In genomic region chr19:58406818-58407657, GRCh38 we compare ENCODE assay signal across 8 cellular contexts. TPM values are rescaled to one million over a fixed set of nuclear protein-coding genes. Genes with fewer than 3 reads are reported as not detected.
DNase-seq lines count a peak whose midpoint lies in the region; ATAC-seq, FAIRE-seq and TF ChIP-seq lines count a peak whose summit lies in the region.

No MANE protein-coding gene starts in this region.

- no peak for FAIRE-seq in keratinocyte (lab: Jason Lieb, UNC)

- peaks cover 36% of the 10 kb centered on the region for H3K79me2 ChIP-seq in keratinocyte (ENCODE audit: control insufficient read depth, insufficient read depth, low read length)

- peaks cover 0 to 6% (median 0%) of the 10 kb centered on the region in 9 donors for H3K36me3 ChIP-seq in heart right ventricle
- peaks cover 0 to 2% of the 10 kb centered on the region in 2 experiments for H3K36me3 ChIP-seq in keratinocyte (ENCODE audit: control insufficient read depth in 2 of 2, extremely low read depth in 1 of 2, insufficient read depth in 2 of 2, low read length in 2 of 2)
- no peaks in the 10 kb centered on the region for H3K36me3 ChIP-seq in vagina

- peaks cover 4% of the 10 kb centered on the region for H3K9me1 ChIP-seq in keratinocyte (ENCODE audit: control insufficient read depth, extremely low read depth, insufficient read depth, low read length)

- H3K9me3 ChIP-seq in heart right ventricle (no peaks in the 10 kb centered on the region), keratinocyte (ENCODE audit: control insufficient read depth, low read depth, low read length) (no peaks in the 10 kb centered on the region), vagina (no peaks in the 10 kb centered on the region)

- dilution Hi-C loops in keratinocyte (cut with MboI; ENCODE audit: extremely low pct_ligation_motif_present, low sequenced_read_pairs) = no loop called here

- ATAC-seq in heart right ventricle (no peak), GM18858 (IDR thresholded peaks at IDR 0.05; ENCODE audit: unreplicated experiment) (no peak), left colon (no peak), HG02840 (IDR thresholded peaks at IDR 0.05; ENCODE audit: low FRiP score, unreplicated experiment) (no peak)
- ATAC-seq in activated T-cell treated with anti-CD3 and anti-CD28 coated beads, Interleukin-2, amount 50 U/mL, for 4 hours = no peak

- H3K27me3 Mint-ChIP-seq in activated T-cell treated with anti-CD3 and anti-CD28 coated beads, Interleukin-2, amount 50 U/mL, for 4 hours (ENCODE audit: low read depth) = no peaks in the 10 kb centered on the region

- 69 to 70% methylated on average over 10 of the region's 10 CpGs for WGBS in heart right ventricle, 2 donors

- peak overlapping the region; percentile 99 for H3K4me2 ChIP-seq in keratinocyte (ENCODE audit: control insufficient read depth, extremely low read depth, insufficient read depth, low read depth, low read length)

- peak overlapping the region; percentile 91 for H3K9ac ChIP-seq in keratinocyte (ENCODE audit: control insufficient read depth, extremely low read depth, insufficient read depth, low read length)

- peak overlapping the region; percentile 88 for H3K4me3 Mint-ChIP-seq in activated T-cell treated with anti-CD3 and anti-CD28 coated beads, Interleukin-2, amount 50 U/mL, for 4 hours

- no peaks in the 10 kb centered on the region for H3K36me3 Mint-ChIP-seq in activated T-cell treated with anti-CD3 and anti-CD28 coated beads, Interleukin-2, amount 50 U/mL, for 4 hours (ENCODE audit: insufficient read depth)

- no peak overlapping the region for H2AFZ ChIP-seq in keratinocyte (ENCODE audit: control insufficient read depth, low read length)

- no peaks in the 10 kb centered on the region for H3K9me3 Mint-ChIP-seq in activated T-cell treated with anti-CD3 and anti-CD28 coated beads, Interleukin-2, amount 50 U/mL, for 4 hours

- no peak for TF ChIP-seq POLR2A in vagina (IDR thresholded peaks at IDR 0.05)

- H3K27me3 ChIP-seq in heart right ventricle (no peaks in the 10 kb centered on the region), keratinocyte (ENCODE audit: control insufficient read depth, extremely low read depth, insufficient read depth, low read length) (no peaks in the 10 kb centered on the region), vagina (no peaks in the 10 kb centered on the region)

- H3K4me1 Mint-ChIP-seq in activated T-cell treated with anti-CD3 and anti-CD28 coated beads, Interleukin-2, amount 50 U/mL, for 4 hours (ENCODE audit: low read depth) = peaks cover 26% of the 10 kb centered on the region

- H3K4me1 ChIP-seq in heart right ventricle (peaks cover 5 to 34% (median 27%) of the 10 kb centered on the region in 9 donors), keratinocyte (ENCODE audit: control insufficient read depth, extremely low read depth, insufficient read depth, low read length) (peaks cover 24% of the 10 kb centered on the region), vagina (peaks cover 29% of the 10 kb centered on the region)

- DNase-seq in heart right ventricle = no peak
- no peak for DNase-seq in cardiac septum (ENCODE audit: low spot score)
- DNase-seq in activated T-cell treated with anti-CD3 and anti-CD28 coated beads, Interleukin-2, amount 50 U/mL, for 4 hours = no peak
- no peak for DNase-seq in keratinocyte (ENCODE audit: low read depth, low spot score)
- DNase-seq in vagina (ENCODE audit: extremely low spot score in 2 of 2) = no peak
- DNase-seq in left colon = no peak

- peak overlapping the region in 6 of 10 donors; percentile 90 to 94 (median 92) for H3K27ac ChIP-seq in heart right ventricle
- peak overlapping the region; percentile 87 for H3K27ac ChIP-seq in keratinocyte (ENCODE audit: control insufficient read depth, insufficient read depth, low read length)
- peak overlapping the region; percentile 82 for H3K27ac ChIP-seq in vagina

- TF ChIP-seq CTCF in heart right ventricle (IDR thresholded peaks at IDR 0.05) (peak in 6 of 9 donors; percentile 8 to 38 (median 26)), keratinocyte (optimal IDR thresholded peaks at IDR 0.05 in 1 of 3, IDR thresholded peaks at IDR 0.05 in 1 of 3, conservative IDR thresholded peaks at IDR 0.05 in 1 of 3; ENCODE audit: extremely low read depth in 1 of 3, insufficient read depth in 2 of 3, low read length in 3 of 3) (peak; percentile 38 to 58 (median 53)), vagina (IDR thresholded peaks at IDR 0.05) (no peak)

- H4K20me1 ChIP-seq in keratinocyte (ENCODE audit: control insufficient read depth, extremely low read depth, insufficient read depth, low read length) = no peaks in the 10 kb centered on the region

- intact Hi-C loops in heart right ventricle (cut with DNase I) = no loop called here
- intact Hi-C loops in cardiac septum (cut with DNase I) = no loop called here
- intact Hi-C loops in vagina (cut with DNase I) = no loop called here
- intact Hi-C loops in left colon (cut with DNase I, micrococcal nuclease) = no loop called here

- H3K4me3 ChIP-seq in heart right ventricle (peak overlapping the region in 8 of 10 donors; percentile 79 to 100 (median 90)), keratinocyte (ENCODE audit: control insufficient read depth in 2 of 3, extremely low read depth in 1 of 3, insufficient read depth in 2 of 3, low read depth in 1 of 3, low read length in 3 of 3) (peak overlapping the region; percentile 91 to 93 (median 93)), vagina (peak overlapping the region; percentile 63 to 84)

RNA-seq across cellular contexts. Expression of gene ZNF584, which starts 1.4 kb away (rescaled TPM):
- total RNA-seq in heart right ventricle (10 to 100 TPM; 12.7 to 20.4 (median 17.6) TPM), cardiac septum (19.8 TPM), vagina (16.7 TPM), left colon (1 to 10 TPM; 7.8 to 7.9 TPM)
- polyA plus RNA-seq in heart right ventricle (10 to 100 TPM in 1 of 2 donors, 1 to 10 TPM in 1; 6.5 to 15.9 TPM), keratinocyte (12.2 to 15.5 TPM (median 12.9 TPM) in 3 replicates)
- 10 to 100 TPM; 17.8 to 20.5 (median 20.3) TPM for total RNA-seq in activated T-cell treated with anti-CD3 and anti-CD28 coated beads, Interleukin-2, amount 50 U/mL, for 4 hours
- polyA plus RNA-seq in keratinocyte (2011; ENCODE audit: low read depth) = 8.2 TPM
- polyA plus RNA-seq in keratinocyte (2011; cell fraction: cytosol; rRNA removed) = 11.7 and 12.9 TPM in 2 replicates
- 14.9 and 18.8 TPM in 2 replicates for polyA plus RNA-seq in keratinocyte (2011; cell fraction: nucleus; rRNA removed)
- polyA plus RNA-seq in keratinocyte (2012; ENCODE audit: low replicate concordance) = 9.0 and 11.5 TPM in 2 replicates
- 13.8 to 17.3 TPM (median 15.1 TPM) in 3 replicates for polyA minus RNA-seq in keratinocyte
- 15.0 TPM for polyA minus RNA-seq in keratinocyte (2011; cell fraction: cytosol; rRNA and poly(A)+ RNA removed)
- polyA minus RNA-seq in keratinocyte (2011; cell fraction: nucleus; rRNA and poly(A)+ RNA removed) = 11.8 and 15.0 TPM in 2 replicates

RNA-seq across cellular contexts. Expression of gene RNF225, which starts 11.6 kb away (rescaled TPM):
- total RNA-seq in heart right ventricle = not detected
- polyA plus RNA-seq in heart right ventricle = not detected
- total RNA-seq in cardiac septum = not detected
- total RNA-seq in activated T-cell treated with anti-CD3 and anti-CD28 coated beads, Interleukin-2, amount 50 U/mL, for 4 hours = 1 to 10 TPM; 2.5 to 3.2 (median 2.5) TPM
- 0.06 TPM in 1 of 3 replicates, not detected in the others for polyA plus RNA-seq in keratinocyte
- 0.27 TPM for polyA plus RNA-seq in keratinocyte (2011; ENCODE audit: low read depth)
- polyA plus RNA-seq in keratinocyte (2011; cell fraction: cytosol; rRNA removed) = 0.16 TPM in 1 of 2 replicates, not detected in the other
- polyA plus RNA-seq in keratinocyte (2011; cell fraction: nucleus; rRNA removed) = 0.20 TPM in 1 of 2 replicates, not detected in the other
- 1.6 TPM in 1 of 2 replicates, not detected in the other for polyA plus RNA-seq in keratinocyte (2012; ENCODE audit: low replicate concordance)
- 0.46 TPM in 1 of 3 replicates, not detected in the others for polyA minus RNA-seq in keratinocyte
- 2.9 TPM for polyA minus RNA-seq in keratinocyte (2011; cell fraction: cytosol; rRNA and poly(A)+ RNA removed)
- 0.62 and 0.84 TPM in 2 replicates for polyA minus RNA-seq in keratinocyte (2011; cell fraction: nucleus; rRNA and poly(A)+ RNA removed)
- total RNA-seq in vagina = 0.98 TPM
- not detected for total RNA-seq in left colon

RNA-seq across cellular contexts. Expression of gene RPS5, which starts 20.0 kb away (rescaled TPM):
- total RNA-seq in heart right ventricle (100 to 1,000 TPM; 360 to 610 (median 413) TPM), cardiac septum (394 TPM), vagina (1,974 TPM), left colon (100 to 1,000 TPM; 600 to 683 TPM)
- polyA plus RNA-seq in heart right ventricle (1,000 to 10,000 TPM in 1 of 2 donors, 100 to 1,000 TPM in 1; 430 to 2,053 TPM), keratinocyte (1,865 to 3,107 TPM (median 2,056 TPM) in 3 replicates)
- 1,000 to 10,000 TPM; 2,106 to 2,287 (median 2,120) TPM for total RNA-seq in activated T-cell treated with anti-CD3 and anti-CD28 coated beads, Interleukin-2, amount 50 U/mL, for 4 hours
- 1,229 TPM for polyA plus RNA-seq in keratinocyte (2011; ENCODE audit: low read depth)
- polyA plus RNA-seq in keratinocyte (2011; cell fraction: cytosol; rRNA removed) = 1,839 and 2,734 TPM in 2 replicates
- 593 and 706 TPM in 2 replicates for polyA plus RNA-seq in keratinocyte (2011; cell fraction: nucleus; rRNA removed)
- polyA plus RNA-seq in keratinocyte (2012; ENCODE audit: low replicate concordance) = 1,608 and 1,832 TPM in 2 replicates
- 1,723 to 3,071 TPM (median 2,205 TPM) in 3 replicates for polyA minus RNA-seq in keratinocyte
- 1,152 TPM for polyA minus RNA-seq in keratinocyte (2011; cell fraction: cytosol; rRNA and poly(A)+ RNA removed)
- 275 and 289 TPM in 2 replicates for polyA minus RNA-seq in keratinocyte (2011; cell fraction: nucleus; rRNA and poly(A)+ RNA removed)

RNA-seq across cellular contexts. Expression of gene ZNF837, which starts 26.2 kb away (rescaled TPM):
- under 1 TPM; 0.11 to 0.90 (median 0.41) TPM for total RNA-seq in heart right ventricle
- under 1 TPM; 0.36 to 0.88 TPM for polyA plus RNA-seq in heart right ventricle
- total RNA-seq in cardiac septum = 0.54 TPM
- total RNA-seq in activated T-cell treated with anti-CD3 and anti-CD28 coated beads, Interleukin-2, amount 50 U/mL, for 4 hours = 1 to 10 TPM; 1.2 to 2.1 (median 1.8) TPM
- 0.29 to 1.0 TPM (median 0.39 TPM) in 3 replicates for polyA plus RNA-seq in keratinocyte
- 0.17 TPM for polyA plus RNA-seq in keratinocyte (2011; ENCODE audit: low read depth)
- 0.33 and 1.3 TPM in 2 replicates for polyA plus RNA-seq in keratinocyte (2011; cell fraction: cytosol; rRNA removed)
- polyA plus RNA-seq in keratinocyte (2011; cell fraction: nucleus; rRNA removed) = 0.43 and 1.1 TPM in 2 replicates
- 0.73 and 0.99 TPM in 2 replicates for polyA plus RNA-seq in keratinocyte (2012; ENCODE audit: low replicate concordance)
- polyA minus RNA-seq in keratinocyte = 0.16 TPM in 2 of 3 replicates, not detected in the other
- polyA minus RNA-seq in keratinocyte (2011; cell fraction: cytosol; rRNA and poly(A)+ RNA removed) = 2.3 TPM
- 0.62 and 0.74 TPM in 2 replicates for polyA minus RNA-seq in keratinocyte (2011; cell fraction: nucleus; rRNA and poly(A)+ RNA removed)
- 1.2 TPM for total RNA-seq in vagina
- total RNA-seq in left colon = 1 to 10 TPM; 2.4 to 2.5 TPM

RNA-seq across cellular contexts. Expression of gene ZNF132, which starts 32.9 kb away (rescaled TPM):
- total RNA-seq in heart right ventricle = 1 to 10 TPM; 3.6 to 6.7 (median 5.1) TPM
- 1 to 10 TPM; 1.1 to 1.3 TPM for polyA plus RNA-seq in heart right ventricle
- 5.4 TPM for total RNA-seq in cardiac septum
- 1 to 10 TPM; 1.0 to 1.8 (median 1.8) TPM for total RNA-seq in activated T-cell treated with anti-CD3 and anti-CD28 coated beads, Interleukin-2, amount 50 U/mL, for 4 hours
- 1.5 to 2.1 TPM (median 1.6 TPM) in 3 replicates for polyA plus RNA-seq in keratinocyte
- polyA plus RNA-seq in keratinocyte (2011; ENCODE audit: low read depth) = 0.25 TPM
- 0.48 and 0.95 TPM in 2 replicates for polyA plus RNA-seq in keratinocyte (2011; cell fraction: cytosol; rRNA removed)
- 2.1 and 2.2 TPM in 2 replicates for polyA plus RNA-seq in keratinocyte (2011; cell fraction: nucleus; rRNA removed)
- polyA plus RNA-seq in keratinocyte (2012; ENCODE audit: low replicate concordance) = 1.6 and 2.6 TPM in 2 replicates
- polyA minus RNA-seq in keratinocyte = 1.9 to 5.9 TPM (median 4.0 TPM) in 3 replicates
- polyA minus RNA-seq in keratinocyte (2011; cell fraction: cytosol; rRNA and poly(A)+ RNA removed) = 3.5 TPM
- 3.0 and 5.0 TPM in 2 replicates for polyA minus RNA-seq in keratinocyte (2011; cell fraction: nucleus; rRNA and poly(A)+ RNA removed)
- 5.2 TPM for total RNA-seq in vagina
- 1 to 10 TPM; 3.0 to 4.6 TPM for total RNA-seq in left colon

Comparison
In these comparisons a context has a peak if more than half of its experiments do, and no peak if none do; other contexts are left out.
1. CTCF ChIP-seq: peak in heart right ventricle (6 of 9) and keratinocyte (3 of 3); none in vagina (0 of 3).
2. Peak in every context shown above with its lines, with median percentiles within 50 percentile points of each other: H3K27ac ChIP-seq and H3K4me3 ChIP-seq.